ENCODE assay signal across 1 cellular context in genomic region chr7:124930655-124931597, GRCh38.
TF ChIP-seq lines count a peak whose summit lies in the region.

No MANE protein-coding gene starts in this region.

TF ChIP-seq in K562, 482 proteins besides CTCF, POLR2A, EP300 and RAD21 (continued from another document and continues in another):
- no peak for TF ChIP-seq CHAMP1 (IDR thresholded peaks at IDR 0.05)
- no peak for TF ChIP-seq U2AF2 (optimal IDR thresholded peaks at IDR 0.05; ENCODE audit: low read depth, low read length)
- TF ChIP-seq SPI1 (IDR thresholded peaks at IDR 0.05; ENCODE audit: borderline replicate concordance, low read depth, low read length), result no peak
- TF ChIP-seq ATF2 (CRISPR knock-in tag; IDR thresholded peaks at IDR 0.05), result no peak
- 0 out of 2 replicates have a peak, but pooled peaks have one; percentile 27 for TF ChIP-seq ZNF165 (CRISPR knock-in tag; IDR thresholded peaks at IDR 0.05; ENCODE audit: borderline replicate concordance)
- TF ChIP-seq SMAD2 (IDR thresholded peaks at IDR 0.05; ENCODE audit: low read depth, low read length), result no peak
- TF ChIP-seq PATZ1 (CRISPR knock-in tag; IDR thresholded peaks at IDR 0.05; ENCODE audit: borderline replicate concordance), result no peak
- no peak for TF ChIP-seq KAT7 (CRISPR knock-in tag; IDR thresholded peaks at IDR 0.05; ENCODE audit: borderline replicate concordance)
- no peak for TF ChIP-seq FOXP1 (CRISPR knock-in tag; IDR thresholded peaks at IDR 0.05)
- TF ChIP-seq NUFIP1 (IDR thresholded peaks at IDR 0.05; ENCODE audit: partially characterized antibody), result no peak
- no peak for TF ChIP-seq SIN3B (IDR thresholded peaks at IDR 0.05; ENCODE audit: low read depth)
- no peak for TF ChIP-seq RNF219 (CRISPR knock-in tag; IDR thresholded peaks at IDR 0.05)
- TF ChIP-seq RNF2 (IDR thresholded peaks at IDR 0.05), result no peak
- TF ChIP-seq, protein P1, sequence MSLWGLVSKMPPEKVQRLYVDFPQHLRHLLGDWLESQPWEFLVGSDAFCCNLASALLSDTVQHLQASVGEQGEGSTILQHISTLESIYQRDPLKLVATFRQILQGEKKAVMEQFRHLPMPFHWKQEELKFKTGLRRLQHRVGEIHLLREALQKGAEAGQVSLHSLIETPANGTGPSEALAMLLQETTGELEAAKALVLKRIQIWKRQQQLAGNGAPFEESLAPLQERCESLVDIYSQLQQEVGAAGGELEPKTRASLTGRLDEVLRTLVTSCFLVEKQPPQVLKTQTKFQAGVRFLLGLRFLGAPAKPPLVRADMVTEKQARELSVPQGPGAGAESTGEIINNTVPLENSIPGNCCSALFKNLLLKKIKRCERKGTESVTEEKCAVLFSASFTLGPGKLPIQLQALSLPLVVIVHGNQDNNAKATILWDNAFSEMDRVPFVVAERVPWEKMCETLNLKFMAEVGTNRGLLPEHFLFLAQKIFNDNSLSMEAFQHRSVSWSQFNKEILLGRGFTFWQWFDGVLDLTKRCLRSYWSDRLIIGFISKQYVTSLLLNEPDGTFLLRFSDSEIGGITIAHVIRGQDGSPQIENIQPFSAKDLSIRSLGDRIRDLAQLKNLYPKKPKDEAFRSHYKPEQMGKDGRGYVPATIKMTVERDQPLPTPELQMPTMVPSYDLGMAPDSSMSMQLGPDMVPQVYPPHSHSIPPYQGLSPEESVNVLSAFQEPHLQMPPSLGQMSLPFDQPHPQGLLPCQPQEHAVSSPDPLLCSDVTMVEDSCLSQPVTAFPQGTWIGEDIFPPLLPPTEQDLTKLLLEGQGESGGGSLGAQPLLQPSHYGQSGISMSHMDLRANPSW (CRISPR knock-in tag; IDR thresholded peaks at IDR 0.05), result no peak
- TF ChIP-seq, protein P2, sequence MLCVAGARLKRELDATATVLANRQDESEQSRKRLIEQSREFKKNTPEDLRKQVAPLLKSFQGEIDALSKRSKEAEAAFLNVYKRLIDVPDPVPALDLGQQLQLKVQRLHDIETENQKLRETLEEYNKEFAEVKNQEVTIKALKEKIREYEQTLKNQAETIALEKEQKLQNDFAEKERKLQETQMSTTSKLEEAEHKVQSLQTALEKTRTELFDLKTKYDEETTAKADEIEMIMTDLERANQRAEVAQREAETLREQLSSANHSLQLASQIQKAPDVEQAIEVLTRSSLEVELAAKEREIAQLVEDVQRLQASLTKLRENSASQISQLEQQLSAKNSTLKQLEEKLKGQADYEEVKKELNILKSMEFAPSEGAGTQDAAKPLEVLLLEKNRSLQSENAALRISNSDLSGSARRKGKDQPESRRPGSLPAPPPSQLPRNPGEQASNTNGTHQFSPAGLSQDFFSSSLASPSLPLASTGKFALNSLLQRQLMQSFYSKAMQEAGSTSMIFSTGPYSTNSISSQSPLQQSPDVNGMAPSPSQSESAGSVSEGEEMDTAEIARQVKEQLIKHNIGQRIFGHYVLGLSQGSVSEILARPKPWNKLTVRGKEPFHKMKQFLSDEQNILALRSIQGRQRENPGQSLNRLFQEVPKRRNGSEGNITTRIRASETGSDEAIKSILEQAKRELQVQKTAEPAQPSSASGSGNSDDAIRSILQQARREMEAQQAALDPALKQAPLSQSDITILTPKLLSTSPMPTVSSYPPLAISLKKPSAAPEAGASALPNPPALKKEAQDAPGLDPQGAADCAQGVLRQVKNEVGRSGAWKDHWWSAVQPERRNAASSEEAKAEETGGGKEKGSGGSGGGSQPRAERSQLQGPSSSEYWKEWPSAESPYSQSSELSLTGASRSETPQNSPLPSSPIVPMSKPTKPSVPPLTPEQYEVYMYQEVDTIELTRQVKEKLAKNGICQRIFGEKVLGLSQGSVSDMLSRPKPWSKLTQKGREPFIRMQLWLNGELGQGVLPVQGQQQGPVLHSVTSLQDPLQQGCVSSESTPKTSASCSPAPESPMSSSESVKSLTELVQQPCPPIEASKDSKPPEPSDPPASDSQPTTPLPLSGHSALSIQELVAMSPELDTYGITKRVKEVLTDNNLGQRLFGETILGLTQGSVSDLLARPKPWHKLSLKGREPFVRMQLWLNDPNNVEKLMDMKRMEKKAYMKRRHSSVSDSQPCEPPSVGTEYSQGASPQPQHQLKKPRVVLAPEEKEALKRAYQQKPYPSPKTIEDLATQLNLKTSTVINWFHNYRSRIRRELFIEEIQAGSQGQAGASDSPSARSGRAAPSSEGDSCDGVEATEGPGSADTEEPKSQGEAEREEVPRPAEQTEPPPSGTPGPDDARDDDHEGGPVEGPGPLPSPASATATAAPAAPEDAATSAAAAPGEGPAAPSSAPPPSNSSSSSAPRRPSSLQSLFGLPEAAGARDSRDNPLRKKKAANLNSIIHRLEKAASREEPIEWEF (CRISPR knock-in tag; IDR thresholded peaks at IDR 0.05), result no peak
- TF ChIP-seq MBD2 (IDR thresholded peaks at IDR 0.05; ENCODE audit: borderline replicate concordance, low read depth), result no peak
- TF ChIP-seq RFX1 (IDR thresholded peaks at IDR 0.05), result no peak
- no peak for TF ChIP-seq COPS2 (conservative IDR thresholded peaks at IDR 0.05)
- no peak for TF ChIP-seq SRF (CRISPR knock-in tag; IDR thresholded peaks at IDR 0.05)
- TF ChIP-seq ZNF324 (CRISPR knock-in tag; IDR thresholded peaks at IDR 0.05), result no peak
- TF ChIP-seq KLF6 (CRISPR knock-in tag; IDR thresholded peaks at IDR 0.05; ENCODE audit: borderline replicate concordance), result no peak
- no peak for TF ChIP-seq ZFP36 (IDR thresholded peaks at IDR 0.05; ENCODE audit: low read depth, low read length, partially characterized antibody)
- TF ChIP-seq, protein P3, sequence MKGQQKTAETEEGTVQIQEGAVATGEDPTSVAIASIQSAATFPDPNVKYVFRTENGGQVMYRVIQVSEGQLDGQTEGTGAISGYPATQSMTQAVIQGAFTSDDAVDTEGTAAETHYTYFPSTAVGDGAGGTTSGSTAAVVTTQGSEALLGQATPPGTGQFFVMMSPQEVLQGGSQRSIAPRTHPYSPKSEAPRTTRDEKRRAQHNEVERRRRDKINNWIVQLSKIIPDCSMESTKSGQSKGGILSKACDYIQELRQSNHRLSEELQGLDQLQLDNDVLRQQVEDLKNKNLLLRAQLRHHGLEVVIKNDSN (CRISPR knock-in tag; IDR thresholded peaks at IDR 0.05), result no peak
- no peak for TF ChIP-seq SMAD1 (IDR thresholded peaks at IDR 0.05; ENCODE audit: low read depth, low read length, partially characterized antibody)
- TF ChIP-seq, protein P4, sequence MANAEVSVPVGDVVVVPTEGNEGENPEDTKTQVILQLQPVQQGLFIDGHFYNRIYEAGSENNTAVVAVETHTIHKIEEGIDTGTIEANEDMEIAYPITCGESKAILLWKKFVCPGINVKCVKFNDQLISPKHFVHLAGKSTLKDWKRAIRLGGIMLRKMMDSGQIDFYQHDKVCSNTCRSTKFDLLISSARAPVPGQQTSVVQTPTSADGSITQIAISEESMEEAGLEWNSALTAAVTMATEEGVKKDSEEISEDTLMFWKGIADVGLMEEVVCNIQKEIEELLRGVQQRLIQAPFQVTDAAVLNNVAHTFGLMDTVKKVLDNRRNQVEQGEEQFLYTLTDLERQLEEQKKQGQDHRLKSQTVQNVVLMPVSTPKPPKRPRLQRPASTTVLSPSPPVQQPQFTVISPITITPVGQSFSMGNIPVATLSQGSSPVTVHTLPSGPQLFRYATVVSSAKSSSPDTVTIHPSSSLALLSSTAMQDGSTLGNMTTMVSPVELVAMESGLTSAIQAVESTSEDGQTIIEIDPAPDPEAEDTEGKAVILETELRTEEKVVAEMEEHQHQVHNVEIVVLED (CRISPR knock-in tag; IDR thresholded peaks at IDR 0.05), result no peak
- TF ChIP-seq CREBBP (IDR thresholded peaks at IDR 0.05; ENCODE audit: low read depth, low read length), result no peak
- TF ChIP-seq VEZF1 (CRISPR knock-in tag; IDR thresholded peaks at IDR 0.05), result peak; percentile 45; the same call in 1 of the 2 replicates
- TF ChIP-seq, protein P5, sequence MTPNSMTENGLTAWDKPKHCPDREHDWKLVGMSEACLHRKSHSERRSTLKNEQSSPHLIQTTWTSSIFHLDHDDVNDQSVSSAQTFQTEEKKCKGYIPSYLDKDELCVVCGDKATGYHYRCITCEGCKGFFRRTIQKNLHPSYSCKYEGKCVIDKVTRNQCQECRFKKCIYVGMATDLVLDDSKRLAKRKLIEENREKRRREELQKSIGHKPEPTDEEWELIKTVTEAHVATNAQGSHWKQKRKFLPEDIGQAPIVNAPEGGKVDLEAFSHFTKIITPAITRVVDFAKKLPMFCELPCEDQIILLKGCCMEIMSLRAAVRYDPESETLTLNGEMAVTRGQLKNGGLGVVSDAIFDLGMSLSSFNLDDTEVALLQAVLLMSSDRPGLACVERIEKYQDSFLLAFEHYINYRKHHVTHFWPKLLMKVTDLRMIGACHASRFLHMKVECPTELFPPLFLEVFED (CRISPR knock-in tag; conservative IDR thresholded peaks at IDR 0.05), result no peak
- TF ChIP-seq NR2F6 (CRISPR knock-in tag; IDR thresholded peaks at IDR 0.05), result no peak
- no peak for TF ChIP-seq TBP (optimal IDR thresholded peaks at IDR 0.05; ENCODE audit: low read depth, low read length)
- no peak for TF ChIP-seq MAFG (tag; conservative IDR thresholded peaks at IDR 0.05)
- TF ChIP-seq ARID2 (IDR thresholded peaks at IDR 0.05), result no peak
- no peak for TF ChIP-seq TAL1 (IDR thresholded peaks at IDR 0.05)
- no peak for TF ChIP-seq BMI1 (IDR thresholded peaks at IDR 0.05; ENCODE audit: low read length)
- no peak for TF ChIP-seq ZNF224 (CRISPR knock-in tag; IDR thresholded peaks at IDR 0.05)
- no peak for TF ChIP-seq PHB (CRISPR knock-in tag; IDR thresholded peaks at IDR 0.05)
